In the genomic region with DNA sequence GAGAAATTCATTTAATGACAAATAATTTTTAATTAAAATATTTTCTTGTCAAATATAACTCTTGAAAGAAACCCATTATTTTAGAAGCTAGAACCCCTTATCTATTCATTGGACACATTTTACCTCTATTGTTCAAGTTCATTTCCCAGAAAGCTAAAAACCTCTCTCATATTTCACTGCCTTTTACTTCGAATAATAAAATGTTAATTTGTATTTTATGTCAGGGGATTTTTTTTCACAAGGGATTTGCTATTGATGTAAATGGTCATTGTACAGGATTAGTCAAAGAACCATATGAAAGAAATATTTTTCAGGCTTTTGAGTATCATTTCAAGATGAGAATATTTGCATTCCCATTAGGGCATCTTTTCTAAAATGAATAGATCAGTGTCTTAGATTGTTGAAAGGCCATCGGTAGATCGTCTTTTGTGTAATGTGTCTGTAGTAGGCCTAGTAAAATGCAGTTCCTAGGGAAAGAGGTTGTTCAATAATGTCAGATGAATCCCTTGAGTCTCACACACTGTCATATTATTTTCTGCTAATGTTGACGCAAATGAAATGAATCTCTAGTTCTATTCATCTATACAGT, we compare ENCODE assay signal across 20 cellular contexts.
"Had no signal": no experiment of that assay in that cellular context is flagged by ENCODE, and none has a peak within 500 bp of the region (broad histone marks: within the 10 kb centered on the region; RNA-seq: fewer than 3 reads in every experiment).

No MANE protein-coding gene starts in this region.

- H3K27ac ChIP-seq: HL-60 had no signal

- H3K27me3 ChIP-seq: SJCRH30 had no signal

- ATAC-seq: SK-N-SH treated with all-trans-retinoic acid at 6 μM for 48 hours, T-helper 17 cell had no signal

- DNase-seq: KBM-7, MV-4-11, NCI-H1048, NCI-H1105, NCI-H1436 treated with DMSO at 0.1 percent for 48 hours, NCI-H1694, NCI-H187 treated with DMSO at 0.1 percent for 48 hours, NCI-H2081, NCI-H2171 treated with DMSO at 0.1 percent for 48 hours, NCI-H345, NCI-H524, NCI-H526 treated with DMSO at 0.1 percent for 48 hours, NCI-H748 treated with DMSO at 0.1 percent for 48 hours, Right ventricle myocardium superior, RPMI8226, SJCRH30, T-helper 1 cell, T-helper 17 cell had no signal

- H3K9me3 ChIP-seq: SJCRH30 had no signal

- H3K4me3 ChIP-seq: SJCRH30 had no signal
